Comparison of ENCODE assay signal across 13 cellular contexts in the genomic region with DNA sequence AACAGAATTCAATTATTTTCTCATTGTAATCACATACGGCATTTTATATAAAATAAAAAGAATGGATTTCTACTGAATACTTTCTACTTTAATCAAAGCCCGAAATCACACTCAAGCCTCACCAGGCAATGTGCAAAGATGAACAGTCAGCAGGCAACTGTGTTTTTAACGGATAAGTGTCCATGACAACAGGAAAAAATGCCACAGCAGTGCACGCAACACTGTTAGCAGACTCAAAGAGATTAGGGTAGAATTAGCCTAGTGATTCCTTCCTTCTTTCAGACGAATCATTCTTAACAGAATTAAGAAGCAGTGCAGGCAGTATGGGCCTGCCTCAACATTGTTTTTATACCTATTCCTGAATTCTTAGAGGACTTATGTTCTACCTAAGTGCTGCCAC.
A peak's percentile ranks its signal among the peaks of the same experiment; 100 is the strongest.
DNase-seq lines count a peak whose midpoint lies in the region; ATAC-seq and FAIRE-seq lines count a peak whose summit lies in the region.
"Had no signal": no experiment of that assay in that cellular context is flagged by ENCODE, and none has a peak within 500 bp of the region (broad histone marks: within the 10 kb centered on the region; RNA-seq: fewer than 3 reads in every experiment).

No MANE protein-coding gene starts in this region.

- H3K9ac ChIP-seq in skeletal muscle satellite cell (ENCODE audit: low read depth, low read length): no peak overlapping the region

- intact Hi-C loops in left ventricle myocardium superior (cut with micrococcal nuclease): loop anchor here (10.0 kb wide), 1 partner anchor 63 kb away; no protein-coding TSS in a partner anchor

- H3K4me3 ChIP-seq in skeletal muscle satellite cell (ENCODE audit: low read length): no peak overlapping the region

- H3K36me3 ChIP-seq in skeletal muscle satellite cell (ENCODE audit: insufficient read depth, low read length): no peaks in the 10 kb centered on the region

- H3K9me3 ChIP-seq in skeletal muscle satellite cell (replicated peaks; ENCODE audit: low read length): no peaks in the 10 kb centered on the region

- H3K27me3 ChIP-seq in skeletal muscle satellite cell (ENCODE audit: control insufficient read depth, insufficient read depth, low read length): no peaks in the 10 kb centered on the region

- H3K4me2 ChIP-seq in skeletal muscle satellite cell (ENCODE audit: low read length): peak overlapping the region; percentile 48

- ATAC-seq in left ventricle myocardium superior: peak; percentile 22
- ATAC-seq in GM18867 (IDR thresholded peaks at IDR 0.05; ENCODE audit: unreplicated experiment): no peak

- no peak for FAIRE-seq in HTR-8/SVneo (lab: Jason Lieb, UNC)
- FAIRE-seq: GM18507 had no signal

- DNase-seq in NCI-H524 (lab: John Stamatoyannopoulos, UW) (peak; percentile 27 to 67), NCI-H524 treated with DMSO at 0.1 percent for 48 hours (lab: John Stamatoyannopoulos, UW) (no peak), amniotic epithelial cell (ENCODE audit: low read depth) (peak; percentile 88), left ventricle myocardium superior (no peak), NCI-H2081 (lab: John Stamatoyannopoulos, UW) (no peak), HTR-8/SVneo (ENCODE audit: insufficient read length, low spot score) (no peak)
- DNase-seq: activated naive CD8-positive, alpha-beta T cell treated with anti-CD3 and anti-CD28 coated beads, Interleukin-2, amount 10 ng/mL, durations not matched to agents 7 days and 5 days; DND-41; naive B cell; stimulated activated naive CD4-positive, alpha-beta T cell treated with Interleukin-2 at 50 U/mL for 16 hours had no signal

- H3K4me1 ChIP-seq in skeletal muscle satellite cell (ENCODE audit: control insufficient read depth, insufficient read depth, low read length): peaks cover 34% of the 10 kb centered on the region

Comparison
In these comparisons a context has a peak if more than half of its experiments do, and no peak if none do; other contexts are left out.
1. DNase-seq: peak in NCI-H524 (2 of 2) and amniotic epithelial cell (single experiment); none in NCI-H524 treated with DMSO at 0.1 percent for 48 hours (single experiment), left ventricle myocardium superior (single experiment), NCI-H2081 (0 of 2) and HTR-8/SVneo (single experiment).